ENCODE assay signal across 2 cellular contexts in genomic region chr21:45460611-45461368, GRCh38.
TF ChIP-seq lines count a peak whose summit lies in the region.

No MANE protein-coding gene starts in this region.

TF ChIP-seq in K562, 482 proteins besides CTCF, POLR2A, EP300 and RAD21 (continued from another document):
- TF ChIP-seq PBX2 (CRISPR knock-in tag; IDR thresholded peaks at IDR 0.05; ENCODE audit: low read depth), result no peak
- TF ChIP-seq PBX2 (tag; conservative IDR thresholded peaks at IDR 0.05; ENCODE audit: low read depth), result peak; percentile 44; the same call in 1 of the 2 replicates
- TF ChIP-seq MEIS2 (IDR thresholded peaks at IDR 0.05; ENCODE audit: partially characterized antibody), result peak; percentile 30
- TF ChIP-seq CTBP1 (IDR thresholded peaks at IDR 0.05; ENCODE audit: borderline replicate concordance), result no peak
- TF ChIP-seq ARID2 (IDR thresholded peaks at IDR 0.05), result no peak
- TF ChIP-seq STAT6 (CRISPR knock-in tag; IDR thresholded peaks at IDR 0.05), result no peak
- TF ChIP-seq ZNF79 (CRISPR knock-in tag; IDR thresholded peaks at IDR 0.05; ENCODE audit: low read depth), result no peak
- peak; percentile 88 for TF ChIP-seq ZNF316 (IDR thresholded peaks at IDR 0.05)
- peak; percentile 82 for TF ChIP-seq MAFK (IDR thresholded peaks at IDR 0.05; ENCODE audit: low read length)
- peak; percentile 88 for TF ChIP-seq MAFF (IDR thresholded peaks at IDR 0.05; ENCODE audit: low read length)
- TF ChIP-seq NFE2 (IDR thresholded peaks at IDR 0.05; ENCODE audit: low read depth), result peak; percentile 89
- no peak for TF ChIP-seq RBM25 (IDR thresholded peaks at IDR 0.05; ENCODE audit: low read depth, low read length, severe bottlenecking)
- no peak for TF ChIP-seq PHB2 (IDR thresholded peaks at IDR 0.05; ENCODE audit: low read depth)
- TF ChIP-seq TFAM (CRISPR knock-in tag; conservative IDR thresholded peaks at IDR 0.05), result no peak
- TF ChIP-seq BHLHE40 (IDR thresholded peaks at IDR 0.05; ENCODE audit: low read length), result no peak
- no peak for TF ChIP-seq SIN3A (IDR thresholded peaks at IDR 0.05; ENCODE audit: borderline replicate concordance in 2 of 2, control insufficient read depth in 1 of 2, low read depth in 2 of 2, low read length in 2 of 2)
- no peak for TF ChIP-seq HDAC8 (tag; IDR thresholded peaks at IDR 0.05)
- TF ChIP-seq PTBP1 (IDR thresholded peaks at IDR 0.05; ENCODE audit: low read depth, low read length), result no peak

TF ChIP-seq in HepG2, 621 proteins besides CTCF, POLR2A, EP300 and RAD21 (continued from another document and continues in another):
- TF ChIP-seq ZNF317 (CRISPR knock-in tag; IDR thresholded peaks at IDR 0.05) (no peak; the same call in 1 of the 2 replicates), NCOA5 (CRISPR knock-in tag; IDR thresholded peaks at IDR 0.05) (no peak), HOXA5 (CRISPR knock-in tag; IDR thresholded peaks at IDR 0.05) (0 out of 2 replicates have a peak, but pooled peaks have one; percentile 29), ZFP36L1 (CRISPR knock-in tag; IDR thresholded peaks at IDR 0.05) (no peak), NONO (IDR thresholded peaks at IDR 0.05) (no peak), NONO (CRISPR knock-in tag; conservative IDR thresholded peaks at IDR 0.05) (no peak), ZEB1 (IDR thresholded peaks at IDR 0.05; ENCODE audit: insufficient replicate concordance, low read depth) (no peak), MAX (IDR thresholded peaks at IDR 0.05) (no peak), PAXIP1 (CRISPR knock-in tag; conservative IDR thresholded peaks at IDR 0.05) (0 out of 2 replicates have a peak, but pooled peaks have one; percentile 29), TGIF2 (CRISPR knock-in tag; IDR thresholded peaks at IDR 0.05) (no peak), RCOR2 (CRISPR knock-in tag; IDR thresholded peaks at IDR 0.05) (no peak), ZBTB4 (CRISPR knock-in tag; IDR thresholded peaks at IDR 0.05; ENCODE audit: borderline replicate concordance) (no peak), ZSCAN20 (CRISPR knock-in tag; IDR thresholded peaks at IDR 0.05; ENCODE audit: borderline replicate concordance) (no peak), ZNF513 (CRISPR knock-in tag; conservative IDR thresholded peaks at IDR 0.05) (no peak), SP5 (CRISPR knock-in tag; IDR thresholded peaks at IDR 0.05; ENCODE audit: borderline replicate concordance, low read depth) (0 out of 2 replicates have a peak, but pooled peaks have one; percentile 31), TCF7L2 (IDR thresholded peaks at IDR 0.05; ENCODE audit: low read depth, low read length) (no peak), RARG (CRISPR knock-in tag; IDR thresholded peaks at IDR 0.05; ENCODE audit: low read depth) (no peak), BRCA1 (CRISPR knock-in tag; IDR thresholded peaks at IDR 0.05) (no peak), ZNF609 (CRISPR knock-in tag; IDR thresholded peaks at IDR 0.05; ENCODE audit: borderline replicate concordance) (peak; percentile 28; the same call in 1 of the 2 replicates), DNMT3B (CRISPR knock-in tag; conservative IDR thresholded peaks at IDR 0.05) (no peak), IRF2 (CRISPR knock-in tag; IDR thresholded peaks at IDR 0.05) (no peak), MEIS1 (CRISPR knock-in tag; IDR thresholded peaks at IDR 0.05; ENCODE audit: borderline replicate concordance) (no peak), MZF1 (CRISPR knock-in tag; IDR thresholded peaks at IDR 0.05; ENCODE audit: borderline replicate concordance) (no peak), THAP7 (CRISPR knock-in tag; IDR thresholded peaks at IDR 0.05) (no peak), GTF3A (CRISPR knock-in tag; conservative IDR thresholded peaks at IDR 0.05) (no peak), ZNF780A (CRISPR knock-in tag; IDR thresholded peaks at IDR 0.05) (no peak), ZNF629 (CRISPR knock-in tag; conservative IDR thresholded peaks at IDR 0.05) (peak; percentile 28; the same call in 1 of the 2 replicates), ZNF746 (CRISPR knock-in tag; IDR thresholded peaks at IDR 0.05) (no peak), BRF2 (CRISPR knock-in tag; IDR thresholded peaks at IDR 0.05) (no peak), ZNF770 (CRISPR knock-in tag; IDR thresholded peaks at IDR 0.05) (no peak), MEIS2 (CRISPR knock-in tag; IDR thresholded peaks at IDR 0.05) (no peak), REPIN1 (CRISPR knock-in tag; IDR thresholded peaks at IDR 0.05; ENCODE audit: borderline replicate concordance, low read depth) (no peak), RELA (CRISPR knock-in tag; IDR thresholded peaks at IDR 0.05) (no peak), ZNF337 (CRISPR knock-in tag; IDR thresholded peaks at IDR 0.05; ENCODE audit: borderline replicate concordance, low read depth) (peak; percentile 100), ZNF232 (CRISPR knock-in tag; IDR thresholded peaks at IDR 0.05; ENCODE audit: borderline replicate concordance) (no peak), ZNF292 (CRISPR knock-in tag; IDR thresholded peaks at IDR 0.05; ENCODE audit: borderline replicate concordance, low read depth) (no peak), NR2F6 (IDR thresholded peaks at IDR 0.05) (no peak), NR2F6 (CRISPR knock-in tag; IDR thresholded peaks at IDR 0.05) (0 out of 2 replicates have a peak, but pooled peaks have one; percentile 16), REXO4 (CRISPR knock-in tag; IDR thresholded peaks at IDR 0.05; ENCODE audit: borderline replicate concordance) (no peak), ZFP82 (CRISPR knock-in tag; IDR thresholded peaks at IDR 0.05; ENCODE audit: borderline replicate concordance) (no peak)
